Comparison of ENCODE assay signal across 1 cellular context in genomic region chr2:65390134-65390533, GRCh38.
TF ChIP-seq lines count a peak whose summit lies in the region.

No MANE protein-coding gene starts in this region.

TF ChIP-seq in HepG2, 621 proteins besides CTCF, POLR2A, EP300 and RAD21 (continued from another document):
- TF ChIP-seq AKNA (CRISPR knock-in tag; IDR thresholded peaks at IDR 0.05; ENCODE audit: borderline replicate concordance): no peak
- no peak for TF ChIP-seq ZNF280D (CRISPR knock-in tag; IDR thresholded peaks at IDR 0.05)
- TF ChIP-seq ZNF282 (IDR thresholded peaks at IDR 0.05; ENCODE audit: partially characterized antibody): no peak
- no peak for TF ChIP-seq ZNF276 (CRISPR knock-in tag; IDR thresholded peaks at IDR 0.05; ENCODE audit: low read depth)
- no peak for TF ChIP-seq ZNF777 (CRISPR knock-in tag; IDR thresholded peaks at IDR 0.05)
